Comparison of ENCODE assay signal across 8 cellular contexts in genomic region chr16:3637371-3637923, GRCh38. TPM values are rescaled to one million over a fixed set of nuclear protein-coding genes. Genes with fewer than 3 reads are reported as not detected.
A peak's percentile ranks its signal among the peaks of the same experiment; 100 is the strongest.
DNase-seq lines count a peak whose midpoint lies in the region; ATAC-seq and TF ChIP-seq lines count a peak whose summit lies in the region.

No MANE protein-coding gene starts in this region.

- H3K9me3 ChIP-seq in H9 (ENCODE audit: control insufficient read depth, low read depth, low read length) (no peaks in the 10 kb centered on the region), smooth muscle cell (replicated peaks; ENCODE audit: low read depth) (no peaks in the 10 kb centered on the region)

- peaks cover 4% of the 10 kb centered on the region for H3K23me2 ChIP-seq in H9 (ENCODE audit: insufficient read length, low read depth, low read length, poor library complexity, severe bottlenecking)

- H3T11ph ChIP-seq in H9 (ENCODE audit: low read length), result no peak overlapping the region

- H2BK15ac ChIP-seq in H9 (ENCODE audit: low read depth, low read length), result no peak overlapping the region

- H3K36me3 Mint-ChIP-seq in H9 (ENCODE audit: insufficient read depth in 1 of 3, low read depth in 3 of 3), result peaks cover 0 to 10% (median 5%) of the 10 kb centered on the region in 3 experiments; a peak in 6 of 7 replicates

- H4K20me1 ChIP-seq in H9 (ENCODE audit: control insufficient read depth, insufficient read depth, insufficient read length) (no peaks in the 10 kb centered on the region), smooth muscle cell (ENCODE audit: low read depth) (peaks cover 27% of the 10 kb centered on the region)

- H3K27ac ChIP-seq in H9 (ENCODE audit: insufficient read length, low read depth, low read length) (no peak overlapping the region), smooth muscle cell (ENCODE audit: low read depth) (peak overlapping the region; percentile 71)

- TF ChIP-seq CTCF in H9 (conservative IDR thresholded peaks at IDR 0.05) (no peak), cardiac fibroblast (IDR thresholded peaks at IDR 0.05; ENCODE audit: low read depth, low read length) (no peak), smooth muscle cell (IDR thresholded peaks at IDR 0.05; ENCODE audit: borderline replicate concordance, insufficient read depth, poor library complexity, severe bottlenecking) (no peak)

- peaks cover 3 to 9% of the 10 kb centered on the region in 2 experiments; a peak in 4 of 5 replicates for H3K9me3 Mint-ChIP-seq in H9

- H3K9ac ChIP-seq in H9 (ENCODE audit: extremely low read depth, insufficient read length, low read length) (no peak overlapping the region), smooth muscle cell (ENCODE audit: low read depth) (no peak overlapping the region)

- no peak overlapping the region for H3K56ac ChIP-seq in H9 (ENCODE audit: insufficient read length, low read depth, low read length)

- no peak overlapping the region for H2BK20ac ChIP-seq in H9 (ENCODE audit: low read depth, low read length, poor library complexity, severe bottlenecking)

- WGBS in H9 (ENCODE audit: extremely low coverage, insufficient read length, low lambda C conversion rate), result no CpG with 5 or more reads among the region's 3 CpGs
- WGBS in smooth muscle cell (ENCODE audit: low lambda C conversion rate), result 36% methylated on average over 3 of the region's 3 CpGs

- no peak overlapping the region for H3K14ac ChIP-seq in H9 (ENCODE audit: insufficient read depth, low read length)

- peaks cover 36 to 37% of the 10 kb centered on the region in 2 experiments for H3K4me1 Mint-ChIP-seq in H9

- H2AFZ ChIP-seq in H9 (ENCODE audit: low read length), result no peak overlapping the region
- peak overlapping the region; percentile 61 for H2AFZ ChIP-seq in smooth muscle cell (ENCODE audit: low read depth)

- H2BK12ac ChIP-seq in H9 (ENCODE audit: insufficient read length, low read depth, low read length), result no peak overlapping the region

- no peak overlapping the region for H2BK120ac ChIP-seq in H9 (ENCODE audit: low read depth, low read length, poor library complexity, severe bottlenecking)

- H3K4me1 ChIP-seq in H9 (ENCODE audit: insufficient read depth, low read length) (peaks cover 5% of the 10 kb centered on the region), smooth muscle cell (ENCODE audit: low read depth) (peaks cover 3% of the 10 kb centered on the region)

- no peaks in the 10 kb centered on the region for H3K27me3 ChIP-seq in H9 (ENCODE audit: insufficient read depth, low read length)
- no peaks in the 10 kb centered on the region for H3K27me3 ChIP-seq in smooth muscle cell (ENCODE audit: low read depth)

- H4K8ac ChIP-seq in H9 (replicated peaks; ENCODE audit: insufficient read length, low read depth, low read length), result no peak overlapping the region

- ATAC-seq in HG03378 (IDR thresholded peaks at IDR 0.05; ENCODE audit: unreplicated experiment) (no peak), GM21526 (IDR thresholded peaks at IDR 0.05; ENCODE audit: low FRiP score, unreplicated experiment) (no peak)

- no peak overlapping the region for H3K4ac ChIP-seq in H9 (ENCODE audit: low read depth, low read length)

- in situ Hi-C loops in SK-MEL-5 (cut with HindIII; ENCODE audit: low pct_unique_long_range_greater_than_20kb, low sequenced_read_pairs), result no loop called here

- H3K79me1 ChIP-seq in H9 (ENCODE audit: insufficient read depth, low read depth, low read length, poor library complexity, severe bottlenecking), result no peaks in the 10 kb centered on the region

- no peak overlapping the region for H2AK5ac ChIP-seq in H9 (ENCODE audit: insufficient read length, low read length)

- H3K23ac ChIP-seq in H9 (ENCODE audit: insufficient read length, low read depth, low read length), result no peak overlapping the region

- H3K4me3 ChIP-seq in cardiac fibroblast (replicated peaks in 1 of 2; ENCODE audit: low read depth in 2 of 2, low read length in 2 of 2) (no peak overlapping the region), smooth muscle cell (no peak overlapping the region)

- peak overlapping the region; percentile 13 for H3K18ac ChIP-seq in H9 (ENCODE audit: insufficient read length, low read depth, low read length)

- H3F3A ChIP-seq in smooth muscle cell (ENCODE audit: low read depth), result peaks cover 3% of the 10 kb centered on the region

- no peak overlapping the region for H4K5ac ChIP-seq in H9 (ENCODE audit: insufficient read length, low read depth, low read length)

- H3K4me2 ChIP-seq in H9 (ENCODE audit: insufficient read depth, insufficient read length, low read length) (no peak overlapping the region), smooth muscle cell (peak overlapping the region; percentile 44)

- H3K27me3 Mint-ChIP-seq in H9 (ENCODE audit: low read depth), result no peaks in the 10 kb centered on the region

- H3K27ac Mint-ChIP-seq in H9, result peak overlapping the region; percentile 81 to 92 (median 89)

- DNase-seq in H9, result no peak
- DNase-seq in SK-MEL-5 (ENCODE audit: low read depth, low spot score), result peak; percentile 9
- DNase-seq in cardiac fibroblast (ENCODE audit: low read depth in 2 of 2), result peak; percentile 9 to 44
- DNase-seq in smooth muscle cell (lab: John Stamatoyannopoulos, UW; ENCODE audit: unreplicated experiment), result no peak
- DNase-seq in nucleus accumbens (lab: John Stamatoyannopoulos, UW), result no peak
- no peak for DNase-seq in T1000 (lab: John Stamatoyannopoulos, UW)

- H3K36me3 ChIP-seq in smooth muscle cell (ENCODE audit: low read depth), result no peaks in the 10 kb centered on the region

- H3K4me3 Mint-ChIP-seq in H9, result no peak overlapping the region

- no peak overlapping the region for H4K91ac ChIP-seq in H9 (ENCODE audit: insufficient read length, low read depth, low read length)

- no peak overlapping the region for H2BK5ac ChIP-seq in H9 (ENCODE audit: insufficient read length, low read length)

- H3K79me2 ChIP-seq in H9 (ENCODE audit: insufficient read depth, low read length), result no peaks in the 10 kb centered on the region
- H3K79me2 ChIP-seq in smooth muscle cell (ENCODE audit: low read depth), result peaks cover 20% of the 10 kb centered on the region

RNA-seq across cellular contexts. Expression of gene DNASE1, which starts 17.0 kb away (rescaled TPM):
- 10.1 and 10.6 TPM in 2 replicates for total RNA-seq in H9 (2021)
- 3.6 and 3.9 TPM in 2 replicates for total RNA-seq in SK-MEL-5 (2014; rRNA removed; shearing (Covaris generic))
- 2.7 and 4.1 TPM in 2 replicates for polyA plus RNA-seq in SK-MEL-5 (2015; cell fraction: cytosol; rRNA removed)
- 28.5 and 28.8 TPM in 2 replicates for polyA plus RNA-seq in SK-MEL-5 (2015; cell fraction: nucleus; rRNA removed)
- total RNA-seq in smooth muscle cell, result 21.9 and 37.8 TPM in 2 replicates
- 8.1 and 11.9 TPM in 2 replicates for polyA plus RNA-seq in smooth muscle cell

RNA-seq across cellular contexts. Expression of gene SLX4, which starts 26.0 kb away (rescaled TPM):
- total RNA-seq in H9 (2021) (9.9 and 10.0 TPM in 2 replicates), smooth muscle cell (2.6 and 3.6 TPM in 2 replicates)
- total RNA-seq in SK-MEL-5 (2014; rRNA removed; shearing (Covaris generic)), result 1.8 and 2.0 TPM in 2 replicates
- 4.1 and 6.8 TPM in 2 replicates for polyA plus RNA-seq in SK-MEL-5 (2015; cell fraction: cytosol; rRNA removed)
- 8.9 and 10.4 TPM in 2 replicates for polyA plus RNA-seq in SK-MEL-5 (2015; cell fraction: nucleus; rRNA removed)
- 3.1 and 3.5 TPM in 2 replicates for polyA plus RNA-seq in smooth muscle cell

Comparison
In these comparisons a context has a peak if more than half of its experiments do, and no peak if none do; other contexts are left out.
1. DNase-seq: peak in SK-MEL-5 (single experiment) and cardiac fibroblast (2 of 2); none in H9 (single experiment), smooth muscle cell (single experiment), nucleus accumbens (0 of 56) and T1000 (single experiment).